ENCODE assay signal across 9 cellular contexts in the genomic region with DNA sequence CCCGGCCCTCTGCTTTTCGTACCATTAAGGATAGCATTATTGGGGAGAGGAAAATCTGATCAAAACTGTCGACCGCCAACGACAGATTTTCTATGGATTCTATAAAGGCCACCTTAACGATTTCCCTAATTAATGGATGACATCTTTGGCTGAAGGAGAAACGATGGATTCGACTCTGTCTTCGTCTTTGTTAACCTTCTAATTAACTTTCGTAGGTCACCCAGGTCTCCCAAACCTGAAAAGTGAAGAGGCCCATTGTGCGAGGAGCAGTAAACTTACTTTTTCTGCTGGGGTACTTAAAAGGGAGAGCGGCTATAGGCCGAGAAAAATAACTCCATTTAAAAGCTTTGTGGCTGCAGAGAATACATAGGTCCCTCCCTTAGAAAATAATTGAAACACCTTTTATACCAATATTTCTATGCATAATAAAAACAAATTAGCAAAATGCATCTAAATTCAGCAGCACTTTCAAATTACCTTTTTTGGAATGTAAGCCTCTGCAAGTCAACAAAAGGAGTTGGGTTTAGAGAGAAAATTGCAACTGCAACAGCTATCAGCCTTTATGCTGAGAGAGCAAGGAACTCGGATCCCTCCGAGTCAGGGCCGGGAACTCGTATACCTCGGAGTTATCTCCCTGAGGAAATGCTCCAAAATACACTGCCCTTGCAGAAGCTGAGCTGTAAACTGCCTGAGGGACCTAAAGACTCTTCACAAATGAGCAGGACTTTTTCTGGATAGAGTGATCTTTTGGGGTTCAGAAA. TPM values are rescaled to one million over a fixed set of nuclear protein-coding genes. Genes with fewer than 3 reads are reported as not detected.
DNase-seq lines count a peak whose midpoint lies in the region; ATAC-seq and TF ChIP-seq lines count a peak whose summit lies in the region.
"Had no signal": no experiment of that assay in that cellular context is flagged by ENCODE, and none has a peak within 500 bp of the region (broad histone marks: within the 10 kb centered on the region; RNA-seq: fewer than 3 reads in every experiment).

No MANE protein-coding gene starts in this region.

- TF ChIP-seq CTCF in astrocyte of the spinal cord (IDR thresholded peaks at IDR 0.05; ENCODE audit: low read depth, low read length) (no peak), mesothelial cell of epicardium (IDR thresholded peaks at IDR 0.05; ENCODE audit: unreplicated experiment) (no peak), type B pancreatic cell (conservative IDR thresholded peaks at IDR 0.05) (no peak)

- H3K27me3 Mint-ChIP-seq in activated naive CD4-positive, alpha-beta T cell treated with anti-CD3 and anti-CD28 coated beads, Interleukin-2, amount 50 U/mL, for 24 hours = peaks cover 52% of the 10 kb centered on the region
- peaks cover 14% of the 10 kb centered on the region for H3K27me3 Mint-ChIP-seq in mesothelial cell of epicardium (ENCODE audit: low read depth)
- peaks cover 71% of the 10 kb centered on the region for H3K27me3 Mint-ChIP-seq in type B pancreatic cell

- peaks cover under 1% of the 10 kb centered on the region for H3K36me3 Mint-ChIP-seq in activated naive CD4-positive, alpha-beta T cell treated with anti-CD3 and anti-CD28 coated beads, Interleukin-2, amount 50 U/mL, for 24 hours
- no peaks in the 10 kb centered on the region for H3K36me3 Mint-ChIP-seq in mesothelial cell of epicardium
- no peaks in the 10 kb centered on the region for H3K36me3 Mint-ChIP-seq in type B pancreatic cell

- ATAC-seq in HG03442 (IDR thresholded peaks at IDR 0.05; ENCODE audit: unreplicated experiment) = no peak

- no peak overlapping the region for H3K27ac Mint-ChIP-seq in activated naive CD4-positive, alpha-beta T cell treated with anti-CD3 and anti-CD28 coated beads, Interleukin-2, amount 50 U/mL, for 24 hours
- peak overlapping the region; percentile 97 for H3K27ac Mint-ChIP-seq in mesothelial cell of epicardium
- peak overlapping the region; percentile 80 for H3K27ac Mint-ChIP-seq in type B pancreatic cell

- DNase-seq in activated naive CD4-positive, alpha-beta T cell treated with Interleukin-2 at 50 U/mL for 16 hours = no peak
- DNase-seq in astrocyte of the spinal cord (ENCODE audit: low read depth, low spot score) = no peak
- DNase-seq in mesothelial cell of epicardium (ENCODE audit: low spot score in 2 of 2, unreplicated experiment in 2 of 2) = no peak
- no peak for DNase-seq in type B pancreatic cell (ENCODE audit: extremely low spot score, unreplicated experiment)
- DNase-seq in dermis blood vessel endothelial cell = no peak
- no peak for DNase-seq in NCI-H2196 (lab: John Stamatoyannopoulos, UW; ENCODE audit: unreplicated experiment)

- H3K4me1 Mint-ChIP-seq in activated naive CD4-positive, alpha-beta T cell treated with anti-CD3 and anti-CD28 coated beads, Interleukin-2, amount 50 U/mL, for 24 hours = peaks cover 6% of the 10 kb centered on the region
- H3K4me1 Mint-ChIP-seq in mesothelial cell of epicardium = peaks cover 15% of the 10 kb centered on the region
- peaks cover 9% of the 10 kb centered on the region for H3K4me1 Mint-ChIP-seq in type B pancreatic cell (ENCODE audit: unreplicated experiment)

- peak overlapping the region; percentile 39 for H3K4me3 Mint-ChIP-seq in activated naive CD4-positive, alpha-beta T cell treated with anti-CD3 and anti-CD28 coated beads, Interleukin-2, amount 50 U/mL, for 24 hours
- H3K4me3 Mint-ChIP-seq in mesothelial cell of epicardium (peak overlapping the region; percentile 75), type B pancreatic cell (peak overlapping the region; percentile 84)

- in situ Hi-C loops in astrocyte of the spinal cord (cut with HindIII; ENCODE audit: low sequenced_read_pairs) = no loop called here

- peaks cover 3% of the 10 kb centered on the region for H3K9me3 Mint-ChIP-seq in activated naive CD4-positive, alpha-beta T cell treated with anti-CD3 and anti-CD28 coated beads, Interleukin-2, amount 50 U/mL, for 24 hours
- H3K9me3 Mint-ChIP-seq in mesothelial cell of epicardium (no peaks in the 10 kb centered on the region), type B pancreatic cell (no peaks in the 10 kb centered on the region)

- peak overlapping the region; percentile 29 for H3K4me3 ChIP-seq in astrocyte of the spinal cord (ENCODE audit: low read depth, low read length)

RNA-seq across cellular contexts. Expression of a gene that starts 31.4 kb away (rescaled TPM):
- total RNA-seq in mesothelial cell of epicardium (not detected in 3 replicates), type B pancreatic cell (ENCODE audit: low replicate concordance) (0.26 TPM in 1 of 2 replicates, not detected in the other), dermis blood vessel endothelial cell (not detected in 2 replicates)
- total RNA-seq: HT1080 had no signal

RNA-seq across cellular contexts. Expression of a gene that starts 59.9 kb away (rescaled TPM):
- total RNA-seq in mesothelial cell of epicardium (11.9 to 16.8 TPM (median 14.4 TPM) in 3 replicates), type B pancreatic cell (ENCODE audit: low replicate concordance) (7.3 and 14.5 TPM in 2 replicates), dermis blood vessel endothelial cell (31.1 and 37.1 TPM in 2 replicates)
